In the genomic region with DNA sequence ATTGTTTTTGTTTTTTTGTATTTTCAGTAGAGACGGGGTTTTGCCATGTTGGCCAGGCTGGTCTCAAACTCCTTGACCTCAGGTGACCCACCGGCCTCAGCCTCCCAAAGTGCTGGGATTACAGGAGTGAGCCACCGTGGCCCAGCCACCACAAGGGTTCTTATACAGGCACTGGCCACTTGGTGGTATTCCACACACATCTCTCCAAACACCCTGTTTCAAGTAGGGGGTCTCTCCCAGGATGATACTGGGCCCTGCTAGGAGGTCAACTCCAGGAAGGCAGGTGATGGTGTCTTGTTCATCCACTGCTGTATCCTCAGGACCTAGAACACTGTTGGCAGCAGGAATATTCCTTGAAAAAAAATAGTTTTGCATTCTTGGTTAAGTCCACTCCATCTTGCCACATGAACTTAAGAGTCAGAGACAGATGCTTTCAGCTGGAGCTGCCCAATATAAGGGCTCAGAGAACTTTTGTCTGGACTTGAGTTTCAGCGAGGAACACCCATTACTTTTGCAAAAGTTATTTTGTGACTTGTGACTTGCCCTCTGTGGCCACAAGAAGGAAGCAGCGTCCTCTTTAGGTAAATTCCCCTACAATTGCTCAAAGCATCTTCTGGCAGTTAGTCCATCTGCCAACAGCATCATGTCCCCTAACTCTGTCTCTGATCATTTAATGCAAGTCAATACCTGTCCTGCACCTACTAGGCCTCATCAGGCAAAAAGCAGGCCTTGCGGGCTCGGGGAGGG, we compare ENCODE assay signal across 1 cellular context.
TF ChIP-seq lines count a peak whose summit lies in the region.

No MANE protein-coding gene starts in this region.

TF ChIP-seq in HepG2, 621 proteins besides CTCF, POLR2A, EP300 and RAD21 (continued from another document and continues in another):
- TF ChIP-seq, protein P1, sequence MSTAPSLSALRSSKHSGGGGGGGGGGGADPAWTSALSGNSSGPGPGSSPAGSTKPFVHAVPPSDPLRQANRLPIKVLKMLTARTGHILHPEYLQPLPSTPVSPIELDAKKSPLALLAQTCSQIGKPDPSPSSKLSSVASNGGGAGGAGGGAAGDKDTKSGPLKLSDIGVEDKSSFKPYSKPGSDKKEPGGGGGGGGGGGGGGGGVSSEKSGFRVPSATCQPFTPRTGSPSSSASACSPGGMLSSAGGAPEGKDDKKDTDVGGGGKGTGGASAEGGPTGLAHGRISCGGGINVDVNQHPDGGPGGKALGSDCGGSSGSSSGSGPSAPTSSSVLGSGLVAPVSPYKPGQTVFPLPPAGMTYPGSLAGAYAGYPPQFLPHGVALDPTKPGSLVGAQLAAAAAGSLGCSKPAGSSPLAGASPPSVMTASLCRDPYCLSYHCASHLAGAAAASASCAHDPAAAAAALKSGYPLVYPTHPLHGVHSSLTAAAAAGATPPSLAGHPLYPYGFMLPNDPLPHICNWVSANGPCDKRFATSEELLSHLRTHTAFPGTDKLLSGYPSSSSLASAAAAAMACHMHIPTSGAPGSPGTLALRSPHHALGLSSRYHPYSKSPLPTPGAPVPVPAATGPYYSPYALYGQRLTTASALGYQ (CRISPR knock-in tag; IDR thresholded peaks at IDR 0.05) = no peak
- TF ChIP-seq FOXK1 (CRISPR knock-in tag; IDR thresholded peaks at IDR 0.05; ENCODE audit: borderline replicate concordance, low read depth) (no peak), EEA1 (CRISPR knock-in tag; IDR thresholded peaks at IDR 0.05; ENCODE audit: borderline replicate concordance) (no peak), SRSF4 (IDR thresholded peaks at IDR 0.05; ENCODE audit: low read depth, low read length, poor library complexity, severe bottlenecking) (no peak), ZBTB3 (CRISPR knock-in tag; IDR thresholded peaks at IDR 0.05; ENCODE audit: borderline replicate concordance, low read depth) (0 out of 2 replicates have a peak, but pooled peaks have one; percentile 27), CENPBD1 (CRISPR knock-in tag; IDR thresholded peaks at IDR 0.05; ENCODE audit: borderline replicate concordance, low read depth) (0 out of 2 replicates have a peak, but pooled peaks have one; percentile 11), ZBED4 (CRISPR knock-in tag; IDR thresholded peaks at IDR 0.05; ENCODE audit: borderline replicate concordance) (no peak), BHLHE40 (IDR thresholded peaks at IDR 0.05; ENCODE audit: low read length) (no peak), FOXA3 (CRISPR knock-in tag; IDR thresholded peaks at IDR 0.05) (0 out of 2 replicates have a peak, but pooled peaks have one; percentile 13), ZSCAN25 (CRISPR knock-in tag; IDR thresholded peaks at IDR 0.05) (no peak), PHF8 (CRISPR knock-in tag; IDR thresholded peaks at IDR 0.05) (peak; percentile 28; the same call in 1 of the 2 replicates), GATAD2A (CRISPR knock-in tag; IDR thresholded peaks at IDR 0.05) (0 out of 2 replicates have a peak, but pooled peaks have one; percentile 3), ZNF660 (CRISPR knock-in tag; IDR thresholded peaks at IDR 0.05; ENCODE audit: borderline replicate concordance, low read depth) (no peak), ZNF24 (IDR thresholded peaks at IDR 0.05) (no peak), ZNF883 (CRISPR knock-in tag; IDR thresholded peaks at IDR 0.05; ENCODE audit: not compliant biosample characterization) (no peak), NFIB (CRISPR knock-in tag; IDR thresholded peaks at IDR 0.05; ENCODE audit: borderline replicate concordance) (no peak), ZFP90 (CRISPR knock-in tag; IDR thresholded peaks at IDR 0.05; ENCODE audit: borderline replicate concordance) (0 out of 2 replicates have a peak, but pooled peaks have one; percentile 53), KLF12 (CRISPR knock-in tag; IDR thresholded peaks at IDR 0.05; ENCODE audit: borderline replicate concordance) (no peak), ZNF740 (CRISPR knock-in tag; IDR thresholded peaks at IDR 0.05) (no peak), IKZF1 (IDR thresholded peaks at IDR 0.05) (no peak), ISL2 (CRISPR knock-in tag; IDR thresholded peaks at IDR 0.05) (0 out of 2 replicates have a peak, but pooled peaks have one; percentile 23), ZNF556 (CRISPR knock-in tag; IDR thresholded peaks at IDR 0.05; ENCODE audit: borderline replicate concordance) (no peak), SCMH1 (CRISPR knock-in tag; IDR thresholded peaks at IDR 0.05; ENCODE audit: borderline replicate concordance) (no peak), ATM (IDR thresholded peaks at IDR 0.05; ENCODE audit: borderline replicate concordance) (no peak), STAT6 (CRISPR knock-in tag; IDR thresholded peaks at IDR 0.05; ENCODE audit: borderline replicate concordance) (no peak), ZNF775 (CRISPR knock-in tag; IDR thresholded peaks at IDR 0.05; ENCODE audit: borderline replicate concordance) (no peak), ZNF564 (CRISPR knock-in tag; IDR thresholded peaks at IDR 0.05) (0 out of 2 replicates have a peak, but pooled peaks have one; percentile 27)
- TF ChIP-seq, protein P2, sequence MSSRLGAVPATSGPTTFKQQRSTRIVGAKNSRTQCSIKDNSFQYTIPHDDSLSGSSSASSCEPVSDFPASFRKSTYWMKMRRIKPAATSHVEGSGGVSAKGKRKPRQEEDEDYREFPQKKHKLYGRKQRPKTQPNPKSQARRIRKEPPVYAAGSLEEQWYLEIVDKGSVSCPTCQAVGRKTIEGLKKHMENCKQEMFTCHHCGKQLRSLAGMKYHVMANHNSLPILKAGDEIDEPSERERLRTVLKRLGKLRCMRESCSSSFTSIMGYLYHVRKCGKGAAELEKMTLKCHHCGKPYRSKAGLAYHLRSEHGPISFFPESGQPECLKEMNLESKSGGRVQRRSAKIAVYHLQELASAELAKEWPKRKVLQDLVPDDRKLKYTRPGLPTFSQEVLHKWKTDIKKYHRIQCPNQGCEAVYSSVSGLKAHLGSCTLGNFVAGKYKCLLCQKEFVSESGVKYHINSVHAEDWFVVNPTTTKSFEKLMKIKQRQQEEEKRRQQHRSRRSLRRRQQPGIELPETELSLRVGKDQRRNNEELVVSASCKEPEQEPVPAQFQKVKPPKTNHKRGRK (CRISPR knock-in tag; IDR thresholded peaks at IDR 0.05) = no peak
- TF ChIP-seq, protein P3, sequence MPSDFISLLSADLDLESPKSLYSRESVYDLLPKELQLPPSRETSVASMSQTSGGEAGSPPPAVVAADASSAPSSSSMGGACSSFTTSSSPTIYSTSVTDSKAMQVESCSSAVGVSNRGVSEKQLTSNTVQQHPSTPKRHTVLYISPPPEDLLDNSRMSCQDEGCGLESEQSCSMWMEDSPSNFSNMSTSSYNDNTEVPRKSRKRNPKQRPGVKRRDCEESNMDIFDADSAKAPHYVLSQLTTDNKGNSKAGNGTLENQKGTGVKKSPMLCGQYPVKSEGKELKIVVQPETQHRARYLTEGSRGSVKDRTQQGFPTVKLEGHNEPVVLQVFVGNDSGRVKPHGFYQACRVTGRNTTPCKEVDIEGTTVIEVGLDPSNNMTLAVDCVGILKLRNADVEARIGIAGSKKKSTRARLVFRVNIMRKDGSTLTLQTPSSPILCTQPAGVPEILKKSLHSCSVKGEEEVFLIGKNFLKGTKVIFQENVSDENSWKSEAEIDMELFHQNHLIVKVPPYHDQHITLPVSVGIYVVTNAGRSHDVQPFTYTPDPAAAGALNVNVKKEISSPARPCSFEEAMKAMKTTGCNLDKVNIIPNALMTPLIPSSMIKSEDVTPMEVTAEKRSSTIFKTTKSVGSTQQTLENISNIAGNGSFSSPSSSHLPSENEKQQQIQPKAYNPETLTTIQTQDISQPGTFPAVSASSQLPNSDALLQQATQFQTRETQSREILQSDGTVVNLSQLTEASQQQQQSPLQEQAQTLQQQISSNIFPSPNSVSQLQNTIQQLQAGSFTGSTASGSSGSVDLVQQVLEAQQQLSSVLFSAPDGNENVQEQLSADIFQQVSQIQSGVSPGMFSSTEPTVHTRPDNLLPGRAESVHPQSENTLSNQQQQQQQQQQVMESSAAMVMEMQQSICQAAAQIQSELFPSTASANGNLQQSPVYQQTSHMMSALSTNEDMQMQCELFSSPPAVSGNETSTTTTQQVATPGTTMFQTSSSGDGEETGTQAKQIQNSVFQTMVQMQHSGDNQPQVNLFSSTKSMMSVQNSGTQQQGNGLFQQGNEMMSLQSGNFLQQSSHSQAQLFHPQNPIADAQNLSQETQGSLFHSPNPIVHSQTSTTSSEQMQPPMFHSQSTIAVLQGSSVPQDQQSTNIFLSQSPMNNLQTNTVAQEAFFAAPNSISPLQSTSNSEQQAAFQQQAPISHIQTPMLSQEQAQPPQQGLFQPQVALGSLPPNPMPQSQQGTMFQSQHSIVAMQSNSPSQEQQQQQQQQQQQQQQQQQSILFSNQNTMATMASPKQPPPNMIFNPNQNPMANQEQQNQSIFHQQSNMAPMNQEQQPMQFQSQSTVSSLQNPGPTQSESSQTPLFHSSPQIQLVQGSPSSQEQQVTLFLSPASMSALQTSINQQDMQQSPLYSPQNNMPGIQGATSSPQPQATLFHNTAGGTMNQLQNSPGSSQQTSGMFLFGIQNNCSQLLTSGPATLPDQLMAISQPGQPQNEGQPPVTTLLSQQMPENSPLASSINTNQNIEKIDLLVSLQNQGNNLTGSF (CRISPR knock-in tag; IDR thresholded peaks at IDR 0.05) = 0 out of 2 replicates have a peak, but pooled peaks have one; percentile 52
- TF ChIP-seq, protein P4, sequence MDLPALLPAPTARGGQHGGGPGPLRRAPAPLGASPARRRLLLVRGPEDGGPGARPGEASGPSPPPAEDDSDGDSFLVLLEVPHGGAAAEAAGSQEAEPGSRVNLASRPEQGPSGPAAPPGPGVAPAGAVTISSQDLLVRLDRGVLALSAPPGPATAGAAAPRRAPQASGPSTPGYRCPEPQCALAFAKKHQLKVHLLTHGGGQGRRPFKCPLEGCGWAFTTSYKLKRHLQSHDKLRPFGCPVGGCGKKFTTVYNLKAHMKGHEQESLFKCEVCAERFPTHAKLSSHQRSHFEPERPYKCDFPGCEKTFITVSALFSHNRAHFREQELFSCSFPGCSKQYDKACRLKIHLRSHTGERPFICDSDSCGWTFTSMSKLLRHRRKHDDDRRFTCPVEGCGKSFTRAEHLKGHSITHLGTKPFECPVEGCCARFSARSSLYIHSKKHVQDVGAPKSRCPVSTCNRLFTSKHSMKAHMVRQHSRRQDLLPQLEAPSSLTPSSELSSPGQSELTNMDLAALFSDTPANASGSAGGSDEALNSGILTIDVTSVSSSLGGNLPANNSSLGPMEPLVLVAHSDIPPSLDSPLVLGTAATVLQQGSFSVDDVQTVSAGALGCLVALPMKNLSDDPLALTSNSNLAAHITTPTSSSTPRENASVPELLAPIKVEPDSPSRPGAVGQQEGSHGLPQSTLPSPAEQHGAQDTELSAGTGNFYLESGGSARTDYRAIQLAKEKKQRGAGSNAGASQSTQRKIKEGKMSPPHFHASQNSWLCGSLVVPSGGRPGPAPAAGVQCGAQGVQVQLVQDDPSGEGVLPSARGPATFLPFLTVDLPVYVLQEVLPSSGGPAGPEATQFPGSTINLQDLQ (CRISPR knock-in tag; IDR thresholded peaks at IDR 0.05) = no peak
